ENCODE assay signal across 13 cellular contexts in genomic region chr15:62087671-62088360, GRCh38. TPM values are rescaled to one million over a fixed set of nuclear protein-coding genes. Genes with fewer than 3 reads are reported as not detected.
DNase-seq lines count a peak whose midpoint lies in the region; ATAC-seq, FAIRE-seq and TF ChIP-seq lines count a peak whose summit lies in the region.
"Had no signal": no experiment of that assay in that cellular context is flagged by ENCODE, and none has a peak within 500 bp of the region (broad histone marks: within the 10 kb centered on the region; RNA-seq: fewer than 3 reads in every experiment).

No MANE protein-coding gene starts in this region.

- H3K4me2 ChIP-seq in OCI-LY7 (ENCODE audit: low read length) (no peak overlapping the region), endothelial cell of umbilical vein (ENCODE audit: insufficient read depth, low read length) (no peak overlapping the region)

- DNase-seq in NCI-H2107 treated with DMSO at 0.1 percent for 48 hours (lab: John Stamatoyannopoulos, UW; ENCODE audit: unreplicated experiment): peak; percentile 32
- no peak for DNase-seq in NCI-H2107 (lab: John Stamatoyannopoulos, UW)
- DNase-seq in OCI-LY7 (ENCODE audit: low spot score): no peak
- peak; percentile 90 for DNase-seq in endothelial cell of umbilical vein (ENCODE audit: low read depth, low spot score)
- DNase-seq in pancreas: peak in 3 of 6 donors; percentile 37 to 63 (median 49)
- DNase-seq in GM19238 (ENCODE audit: insufficient read length, low spot score): no peak
- DNase-seq: 8988T; activated naive CD4-positive, alpha-beta T cell; GOT3; OCI-M1 had no signal

- dilution Hi-C loops in endothelial cell of umbilical vein (cut with MboI; ENCODE audit: extremely low pct_ligation_motif_present, low sequenced_read_pairs): no loop called here

- no peak overlapping the region for H3K9ac ChIP-seq in endothelial cell of umbilical vein (replicated peaks; ENCODE audit: extremely low read depth, insufficient read depth, low read length)

- no peak for TF ChIP-seq POLR2A in endothelial cell of umbilical vein (IDR thresholded peaks at IDR 0.05; ENCODE audit: low read depth, low read length)

- H3K27ac ChIP-seq in OCI-LY7 (ENCODE audit: low read depth, low read length, poor library complexity, severe bottlenecking) (no peak overlapping the region), endothelial cell of umbilical vein (ENCODE audit: insufficient read depth, low read depth, low read length) (no peak overlapping the region), pancreas (peak overlapping the region in 2 of 4 donors; percentile 56 to 76)

- H3K4me1 ChIP-seq in OCI-LY7 (ENCODE audit: insufficient read depth, low read length, poor library complexity, severe bottlenecking) (no peaks in the 10 kb centered on the region), endothelial cell of umbilical vein (ENCODE audit: control insufficient read depth, extremely low read depth, insufficient read depth, low read length) (peaks cover 17% of the 10 kb centered on the region), pancreas (peaks cover 0 to 15% (median 0%) of the 10 kb centered on the region in 3 donors)

- H3K9me3 ChIP-seq in OCI-LY7 (ENCODE audit: low read length): no peaks in the 10 kb centered on the region
- H3K9me3 ChIP-seq in endothelial cell of umbilical vein (replicated peaks; ENCODE audit: control insufficient read depth, insufficient read depth, low read length): no peaks in the 10 kb centered on the region
- H3K9me3 ChIP-seq in pancreas: no peaks in the 10 kb centered on the region

- no peak for TF ChIP-seq CTCF in OCI-LY7 (conservative IDR thresholded peaks at IDR 0.05; ENCODE audit: low read length)
- TF ChIP-seq CTCF in endothelial cell of umbilical vein (IDR thresholded peaks at IDR 0.05; ENCODE audit: extremely low read depth in 1 of 2, insufficient read depth in 1 of 2, low read depth in 1 of 2, low read length in 2 of 2): no peak
- TF ChIP-seq CTCF in pancreas (IDR thresholded peaks at IDR 0.05): no peak

- H4K20me1 ChIP-seq in OCI-LY7 (ENCODE audit: insufficient read depth, low read length): no peaks in the 10 kb centered on the region
- no peaks in the 10 kb centered on the region for H4K20me1 ChIP-seq in endothelial cell of umbilical vein (replicated peaks; ENCODE audit: control insufficient read depth, extremely low read depth, insufficient read depth, low read length)

- H3K79me2 ChIP-seq in OCI-LY7 (ENCODE audit: insufficient read depth, low read depth, low read length): no peaks in the 10 kb centered on the region
- H3K79me2 ChIP-seq in endothelial cell of umbilical vein (ENCODE audit: control insufficient read depth, insufficient read depth, low read length): no peaks in the 10 kb centered on the region

- POLR2A ChIA-PET in OCI-LY7 (lab: Charles Lee): interaction anchor here (0.7 to 0.8 kb wide), 2 partner anchors 10 to 1356 kb away, joined by 5 to 7 read pairs; no protein-coding TSS in a partner anchor
- POLR2A ChIA-PET in endothelial cell of umbilical vein (lab: Charles Lee): interaction anchor here (1.9 kb wide), 1 partner anchor 77 kb away, joined by 6 read pairs; the partner anchor contains the start of gene C2CD4B

- no peaks in the 10 kb centered on the region for H3K36me3 ChIP-seq in OCI-LY7 (ENCODE audit: insufficient read depth, low read length)
- no peaks in the 10 kb centered on the region for H3K36me3 ChIP-seq in endothelial cell of umbilical vein (ENCODE audit: control insufficient read depth in 2 of 2, extremely low read depth in 1 of 2, insufficient read depth in 2 of 2, low read length in 2 of 2)
- H3K36me3 ChIP-seq in pancreas: no peaks in the 10 kb centered on the region

- ATAC-seq in pancreas (peak; percentile 88 to 91 (median 91)), HG02571 (IDR thresholded peaks at IDR 0.05; ENCODE audit: unreplicated experiment) (no peak), HG03045 (IDR thresholded peaks at IDR 0.05; ENCODE audit: unreplicated experiment) (no peak)

- peak; percentile 80 for FAIRE-seq in endothelial cell of umbilical vein (lab: Jason Lieb, UNC)
- no peak for FAIRE-seq in pancreas (lab: Jason Lieb, UNC)

- CTCF ChIA-PET in OCI-LY7 (lab: Charles Lee; ENCODE audit: unreplicated experiment): no interaction called here
- CTCF ChIA-PET in endothelial cell of umbilical vein (lab: Charles Lee): interaction anchor here (1.2 to 2.8 kb wide), 10 partner anchors 9 to 219 kb away, joined by 4 to 12 read pairs (median 6); partner anchors contain the start of gene VPS13C

- H2AFZ ChIP-seq in OCI-LY7 (ENCODE audit: low read length) (0 out of 2 replicates have a peak overlapping the region, but pooled peaks have one; percentile 16), endothelial cell of umbilical vein (ENCODE audit: low read depth, low read length) (peak overlapping the region; percentile 10)

- no peak overlapping the region for H3K4me3 ChIP-seq in OCI-LY7 (ENCODE audit: low read depth, low read length, poor library complexity, severe bottlenecking)
- H3K4me3 ChIP-seq in endothelial cell of umbilical vein (replicated peaks in 1 of 3; ENCODE audit: insufficient read depth in 1 of 3, low read depth in 1 of 3, low read length in 3 of 3): no peak overlapping the region
- no peak overlapping the region for H3K4me3 ChIP-seq in pancreas

- H3K9me1 ChIP-seq in endothelial cell of umbilical vein (replicated peaks; ENCODE audit: control insufficient read depth, extremely low read depth, insufficient read depth, low read length): no peaks in the 10 kb centered on the region

- intact Hi-C loops in OCI-LY7 (cut with micrococcal nuclease; ENCODE audit: unreplicated experiment): no loop called here
- intact Hi-C loops in endothelial cell of umbilical vein (cut with micrococcal nuclease): no loop called here
- intact Hi-C loops in pancreas (cut with DNase I): no loop called here

- H3K9me2 ChIP-seq in OCI-LY7 (ENCODE audit: insufficient read depth, low read length): no peaks in the 10 kb centered on the region

- BruUV-seq in OCI-LY7 (replicated peaks; lab: Mats Ljungman, UMichigan) (no TSS peak), endothelial cell of umbilical vein (replicated peaks; lab: Mats Ljungman, UMichigan) (no TSS peak)

- 17 to 19% methylated on average over 5 of the region's 5 CpGs for WGBS in pancreas, 2 donors

- no peaks in the 10 kb centered on the region for H3K27me3 ChIP-seq in endothelial cell of umbilical vein (ENCODE audit: control insufficient read depth in 2 of 2, insufficient read depth in 2 of 2, low read length in 2 of 2)
- no peaks in the 10 kb centered on the region for H3K27me3 ChIP-seq in pancreas

TF ChIP-seq in endothelial cell of umbilical vein, 7 proteins besides CTCF, POLR2A, EP300 and RAD21:
- TF ChIP-seq FOS (IDR thresholded peaks at IDR 0.05; ENCODE audit: borderline replicate concordance, insufficient read depth, low read length) (no peak), MYC (IDR thresholded peaks at IDR 0.05; ENCODE audit: low read depth, low read length) (no peak), POLR2AphosphoS5 (IDR thresholded peaks at IDR 0.05; ENCODE audit: insufficient read depth, low read depth, low read length) (no peak), JUN (IDR thresholded peaks at IDR 0.05; ENCODE audit: borderline replicate concordance, insufficient read depth, insufficient read length, low read depth) (no peak), EZH2 (IDR thresholded peaks at IDR 0.05; ENCODE audit: borderline replicate concordance, low read depth, low read length, severe bottlenecking) (no peak), GATA2 (IDR thresholded peaks at IDR 0.05; ENCODE audit: insufficient read depth, insufficient read length, low read depth, low read length) (no peak)
- TF ChIP-seq, protein P1, sequence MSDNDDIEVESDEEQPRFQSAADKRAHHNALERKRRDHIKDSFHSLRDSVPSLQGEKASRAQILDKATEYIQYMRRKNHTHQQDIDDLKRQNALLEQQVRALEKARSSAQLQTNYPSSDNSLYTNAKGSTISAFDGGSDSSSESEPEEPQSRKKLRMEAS (IDR thresholded peaks at IDR 0.05; ENCODE audit: insufficient read depth, insufficient read length): no peak
TF ChIP-seq in endothelial cell of umbilical vein: peak in this region for 0.

RNA-seq across cellular contexts. Expression of gene C2CD4A, which starts 21.0 kb away (rescaled TPM):
- total RNA-seq in OCI-LY7 (2014; rRNA removed; shearing (Covaris generic)): not detected in 2 replicates
- total RNA-seq in OCI-LY7 (2022) (not detected in 2 replicates), endothelial cell of umbilical vein (0.46 and 1.1 TPM in 2 replicates), pancreas (10 to 100 TPM in 1 of 6 donors, 1 to 10 TPM in 5; 1.2 to 16.1 (median 2.7) TPM)
- polyA plus RNA-seq in endothelial cell of umbilical vein (0.10 and 0.33 TPM in 2 replicates), pancreas (1 to 10 TPM; 2.2 to 3.5 TPM)
- polyA plus RNA-seq in endothelial cell of umbilical vein (2011; cell fraction: cytosol; rRNA removed): 0.23 and 0.25 TPM in 2 replicates
- polyA plus RNA-seq in endothelial cell of umbilical vein (2011; cell fraction: nucleus; rRNA removed): 0.64 and 0.80 TPM in 2 replicates
- polyA plus RNA-seq in endothelial cell of umbilical vein (2012): 0.25 and 0.37 TPM in 2 replicates
- polyA minus RNA-seq in endothelial cell of umbilical vein: 0.06 and 0.34 TPM in 2 replicates
- not detected for polyA minus RNA-seq in endothelial cell of umbilical vein (2011; cell fraction: cytosol; rRNA and poly(A)+ RNA removed)
- polyA minus RNA-seq in endothelial cell of umbilical vein (2011; cell fraction: nucleus; rRNA and poly(A)+ RNA removed): 1.6 and 2.3 TPM in 2 replicates
- total RNA-seq: M059J had no signal

RNA-seq across cellular contexts. Expression of gene VPS13C, which starts 27.6 kb away (rescaled TPM):
- 30.9 and 44.4 TPM in 2 replicates for total RNA-seq in OCI-LY7 (2014; rRNA removed; shearing (Covaris generic))
- total RNA-seq in OCI-LY7 (2022) (60.6 and 66.8 TPM in 2 replicates), endothelial cell of umbilical vein (57.5 and 60.3 TPM in 2 replicates), pancreas (10 to 100 TPM; 21.5 to 49.6 (median 31.0) TPM)
- polyA plus RNA-seq in endothelial cell of umbilical vein (8.6 and 10.8 TPM in 2 replicates), pancreas (10 to 100 TPM in 1 of 2 donors, 1 to 10 TPM in 1; 8.8 to 20.1 TPM)
- 7.6 TPM in 2 replicates for polyA plus RNA-seq in endothelial cell of umbilical vein (2011; cell fraction: cytosol; rRNA removed)
- 37.7 and 42.1 TPM in 2 replicates for polyA plus RNA-seq in endothelial cell of umbilical vein (2011; cell fraction: nucleus; rRNA removed)
- 17.6 and 21.9 TPM in 2 replicates for polyA plus RNA-seq in endothelial cell of umbilical vein (2012)
- 66.7 and 87.2 TPM in 2 replicates for polyA minus RNA-seq in endothelial cell of umbilical vein
- 16.4 TPM for polyA minus RNA-seq in endothelial cell of umbilical vein (2011; cell fraction: cytosol; rRNA and poly(A)+ RNA removed)
- polyA minus RNA-seq in endothelial cell of umbilical vein (2011; cell fraction: nucleus; rRNA and poly(A)+ RNA removed): 175 and 231 TPM in 2 replicates

Comparison
In these comparisons a context has a peak if more than half of its experiments do, and no peak if none do; other contexts are left out.
1. DNase-seq: peak in NCI-H2107 treated with DMSO at 0.1 percent for 48 hours (single experiment) and endothelial cell of umbilical vein (single experiment); none in NCI-H2107 (single experiment), OCI-LY7 (single experiment) and GM19238 (single experiment).
2. ATAC-seq: peak in pancreas (4 of 4); none in HG02571 (single experiment) and HG03045 (single experiment).